Comparison of ENCODE assay signal across 19 cellular contexts in the genomic region with DNA sequence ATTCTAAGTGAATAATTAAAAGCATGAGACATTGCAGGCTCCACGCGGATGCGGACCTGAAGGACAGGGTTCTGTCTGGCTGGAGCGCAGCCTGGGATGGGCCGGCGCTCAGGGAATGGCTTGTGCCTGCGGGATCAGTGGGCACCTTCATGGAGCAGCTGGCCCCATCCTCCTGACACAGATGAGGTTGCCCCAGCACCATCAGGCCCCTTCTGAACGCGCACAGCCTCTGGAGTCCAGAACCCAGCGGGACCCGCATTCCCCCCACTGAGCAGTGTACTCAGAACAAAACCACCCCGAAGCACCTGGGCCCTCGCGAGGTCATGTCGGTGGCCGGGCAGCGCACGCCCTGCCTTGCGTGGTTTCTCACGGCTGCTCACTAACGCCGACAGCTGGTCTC.
"Had no signal": no experiment of that assay in that cellular context is flagged by ENCODE, and none has a peak within 500 bp of the region (broad histone marks: within the 10 kb centered on the region; RNA-seq: fewer than 3 reads in every experiment).

No MANE protein-coding gene starts in this region.

- H3K9me3 ChIP-seq: ascending aorta, mucosa of descending colon, psoas muscle, right lobe of liver, thyroid gland had no signal

- DNase-seq: activated CD4-positive, alpha-beta T cell treated with anti-CD3 and anti-CD28 coated beads for 4 hours; activated CD8-positive, alpha-beta T cell treated with anti-CD3 and anti-CD28 coated beads for 36 hours; activated gamma-delta T cell treated with Interleukin-2 at 50 U/mL for 16 hours; activated T-cell treated with anti-CD3 and anti-CD28 coated beads, Interleukin-2, amount 50 U/mL, for 48 hours; islet precursor cell; mucosa of descending colon; naive thymus-derived CD8-positive, alpha-beta T cell; stimulated activated CD4-positive, alpha-beta T cell treated with anti-CD3 and anti-CD28 coated beads, Interleukin-12 subunit alpha, Interleukin-12 subunit beta, amount 100 ng/mL, for 4 hours; stimulated activated CD4-positive, alpha-beta T cell treated with anti-CD3 and anti-CD28 coated beads, Interleukin-2, amount 100 ng/mL, for 24 hours; T-helper 17 cell; thyroid gland had no signal

- H3K27me3 ChIP-seq: ascending aorta, hepatocyte, right lobe of liver, thyroid gland had no signal

- ATAC-seq: activated CD8-positive, alpha-beta T cell treated with anti-CD3 and anti-CD28 coated beads for 36 hours; esophagus mucosa; left lobe of liver; mucosa of descending colon; naive thymus-derived CD8-positive, alpha-beta T cell; psoas muscle; right lobe of liver; T-helper 17 cell; WTC11 had no signal

- FAIRE-seq: colon had no signal

- H3K4me1 ChIP-seq: psoas muscle, right lobe of liver had no signal

- H3K4me3 ChIP-seq: ascending aorta, hepatocyte, mucosa of descending colon, psoas muscle, right lobe of liver, thyroid gland had no signal

- H3K79me2 ChIP-seq: hepatocyte had no signal

- H3K27ac ChIP-seq: ascending aorta, hepatocyte, psoas muscle, right lobe of liver, thyroid gland had no signal

- H2AFZ ChIP-seq: hepatocyte had no signal

- H3K4me2 ChIP-seq: hepatocyte had no signal
